In the genomic region with DNA sequence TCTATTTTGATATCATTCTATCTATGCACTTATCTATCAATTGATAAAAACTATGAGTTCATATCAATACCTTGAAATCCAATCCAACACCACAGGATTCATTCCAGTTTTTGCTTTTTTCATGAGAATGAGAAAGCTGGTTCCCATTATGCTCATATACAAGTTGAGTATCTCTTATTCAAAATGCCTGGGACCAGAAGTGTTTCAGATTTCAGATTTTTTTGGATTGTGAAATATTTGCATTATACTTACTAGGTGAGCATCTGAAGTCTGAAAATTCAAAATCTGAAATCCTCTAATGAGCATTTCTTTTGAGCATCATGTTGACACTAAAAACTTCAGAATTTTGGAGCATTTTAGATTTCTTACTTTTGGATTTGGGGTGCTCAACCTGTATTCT, we compare ENCODE assay signal across 1 cellular context.
TF ChIP-seq lines count a peak whose summit lies in the region.

No MANE protein-coding gene starts in this region.

TF ChIP-seq in SK-N-SH, 30 proteins besides CTCF, POLR2A, EP300 and RAD21 (continued from another document):
- TF ChIP-seq, protein P1, sequence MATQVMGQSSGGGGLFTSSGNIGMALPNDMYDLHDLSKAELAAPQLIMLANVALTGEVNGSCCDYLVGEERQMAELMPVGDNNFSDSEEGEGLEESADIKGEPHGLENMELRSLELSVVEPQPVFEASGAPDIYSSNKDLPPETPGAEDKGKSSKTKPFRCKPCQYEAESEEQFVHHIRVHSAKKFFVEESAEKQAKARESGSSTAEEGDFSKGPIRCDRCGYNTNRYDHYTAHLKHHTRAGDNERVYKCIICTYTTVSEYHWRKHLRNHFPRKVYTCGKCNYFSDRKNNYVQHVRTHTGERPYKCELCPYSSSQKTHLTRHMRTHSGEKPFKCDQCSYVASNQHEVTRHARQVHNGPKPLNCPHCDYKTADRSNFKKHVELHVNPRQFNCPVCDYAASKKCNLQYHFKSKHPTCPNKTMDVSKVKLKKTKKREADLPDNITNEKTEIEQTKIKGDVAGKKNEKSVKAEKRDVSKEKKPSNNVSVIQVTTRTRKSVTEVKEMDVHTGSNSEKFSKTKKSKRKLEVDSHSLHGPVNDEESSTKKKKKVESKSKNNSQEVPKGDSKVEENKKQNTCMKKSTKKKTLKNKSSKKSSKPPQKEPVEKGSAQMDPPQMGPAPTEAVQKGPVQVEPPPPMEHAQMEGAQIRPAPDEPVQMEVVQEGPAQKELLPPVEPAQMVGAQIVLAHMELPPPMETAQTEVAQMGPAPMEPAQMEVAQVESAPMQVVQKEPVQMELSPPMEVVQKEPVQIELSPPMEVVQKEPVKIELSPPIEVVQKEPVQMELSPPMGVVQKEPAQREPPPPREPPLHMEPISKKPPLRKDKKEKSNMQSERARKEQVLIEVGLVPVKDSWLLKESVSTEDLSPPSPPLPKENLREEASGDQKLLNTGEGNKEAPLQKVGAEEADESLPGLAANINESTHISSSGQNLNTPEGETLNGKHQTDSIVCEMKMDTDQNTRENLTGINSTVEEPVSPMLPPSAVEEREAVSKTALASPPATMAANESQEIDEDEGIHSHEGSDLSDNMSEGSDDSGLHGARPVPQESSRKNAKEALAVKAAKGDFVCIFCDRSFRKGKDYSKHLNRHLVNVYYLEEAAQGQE (IDR thresholded peaks at IDR 0.05; ENCODE audit: low read depth, low read length): no peak
